30 cellular contexts compared by ENCODE assay signal in genomic region chr6:148404456-148405022, GRCh38.
DNase-seq lines count a peak whose midpoint lies in the region; ATAC-seq and TF ChIP-seq lines count a peak whose summit lies in the region.
"Had no signal": no experiment of that assay in that cellular context is flagged by ENCODE, and none has a peak within 500 bp of the region (broad histone marks: within the 10 kb centered on the region; RNA-seq: fewer than 3 reads in every experiment).

No MANE protein-coding gene starts in this region.

- no peak for ATAC-seq in SK-N-SH treated with all-trans-retinoic acid at 6 μM for 48 hours
- ATAC-seq: activated CD8-positive, alpha-beta T cell treated with anti-CD3 and anti-CD28 coated beads, Interleukin-2, amount 10 ng/mL, durations not matched to agents 7 days and 5 days; HepG2; left cardiac atrium; pancreas had no signal

- no peak overlapping the region for H3K9ac ChIP-seq in SK-N-SH

- 56% methylated on average over 9 of the region's 9 CpGs for WGBS in SK-N-SH (ENCODE audit: low lambda C conversion rate)

- H4K20me1 ChIP-seq in SK-N-SH (ENCODE audit: insufficient read depth): no peaks in the 10 kb centered on the region

- no peak overlapping the region for H3K4me2 ChIP-seq in SK-N-SH
- H3K4me2 ChIP-seq: smooth muscle cell had no signal

- intact Hi-C loops in dorsolateral prefrontal cortex (cut with DNase I) (loop anchor here in 1 of 2 donors (5.0 kb wide), 1 partner anchor 48 kb away; no protein-coding TSS in a partner anchor), tibial artery (cut with DNase I; ENCODE audit: low total_unique reads) (loop anchor here (10.0 kb wide), 1 partner anchor 60 kb away; the partner anchor contains the start of gene SASH1)

- POLR2A ChIA-PET in SK-N-SH (lab: Yijun Ruan, JAX): no interaction called here

- TF ChIP-seq CTCF in SK-N-SH (IDR thresholded peaks at IDR 0.05) (no peak), dorsolateral prefrontal cortex (IDR thresholded peaks at IDR 0.05 in 54 of 56, conservative IDR thresholded peaks at IDR 0.05 in 2 of 56; ENCODE audit: low read depth in 1 of 56, partially characterized antibody in 56 of 56) (no peak), tibial artery (IDR thresholded peaks at IDR 0.05) (no peak)

- H3F3A ChIP-seq in SK-N-SH (replicated peaks; ENCODE audit: insufficient read depth): peaks cover 36% of the 10 kb centered on the region

- H3K4me1 ChIP-seq in SK-N-SH (ENCODE audit: control insufficient read depth in 1 of 2, insufficient read depth in 2 of 2, low read depth in 1 of 2, low read length in 1 of 2) (peaks cover 0 to 11% of the 10 kb centered on the region in 2 experiments; a peak in 2 of 4 replicates), tibial artery (peaks cover 0 to 33% (median 22%) of the 10 kb centered on the region in 4 donors)
- H3K4me1 ChIP-seq: adrenal gland, pancreas had no signal

- CTCF ChIA-PET in SK-N-SH (lab: Yijun Ruan, JAX): no interaction called here

- no peaks in the 10 kb centered on the region for H3K9me2 ChIP-seq in SK-N-SH

- peaks cover 52% of the 10 kb centered on the region for H3K79me2 ChIP-seq in SK-N-SH (ENCODE audit: insufficient read depth)

- TF ChIP-seq EP300 in SK-N-SH (IDR thresholded peaks at IDR 0.05; ENCODE audit: borderline replicate concordance in 1 of 2, low read depth in 1 of 2, low read length in 1 of 2): no peak

- DNase-seq in SK-N-SH: peak; percentile 15
- no peak for DNase-seq in dorsolateral prefrontal cortex
- peak; percentile 58 for DNase-seq in iPS-NIHi7 (ENCODE audit: extremely low spot score)
- no peak for DNase-seq in tibial artery
- no peak for DNase-seq in NOMO-1 (lab: John Stamatoyannopoulos, UW; ENCODE audit: unreplicated experiment in 2 of 2)
- no peak for DNase-seq in AG08395 (ENCODE audit: low spot score)
- no peak for DNase-seq in HCEC 1CT
- DNase-seq: activated CD4-positive, alpha-beta T cell treated with anti-CD3 and anti-CD28 coated beads for 4 hours; activated CD8-positive, alpha-beta T cell treated with anti-CD3 and anti-CD28 coated beads, Interleukin-2, amount 10 ng/mL, durations not matched to agents 7 days and 5 days; activated naive CD4-positive, alpha-beta T cell treated with anti-CD3 and anti-CD28 coated beads, Interleukin-2, amount 10 ng/mL, durations not matched to agents 7 days and 5 days; adrenal gland; C1 segment of cervical spinal cord; cerebellar nuclear complex; Kasumi-1; left cardiac atrium; NCI-H1417 treated with DMSO at 0.1 percent for 48 hours; NCI-H2029 treated with DMSO at 0.1 percent for 48 hours; NCI-H226; NCI-H69; pancreas; retina; SIG-M5; stomach; SW 1271; T-helper 9 cell had no signal

- H2AFZ ChIP-seq in SK-N-SH (ENCODE audit: low read depth): no peak overlapping the region

- H3K27me3 ChIP-seq in SK-N-SH (ENCODE audit: insufficient read depth) (no peaks in the 10 kb centered on the region), dorsolateral prefrontal cortex (no peaks in the 10 kb centered on the region), tibial artery (no peaks in the 10 kb centered on the region)
- H3K27me3 ChIP-seq: adrenal gland, pancreas, stomach had no signal

- H3K4me3 ChIP-seq in SK-N-SH (ENCODE audit: low read depth in 2 of 2, low read length in 1 of 2) (no peak overlapping the region), dorsolateral prefrontal cortex (no peak overlapping the region), tibial artery (no peak overlapping the region)
- H3K4me3 ChIP-seq: adrenal gland, HAP-1, pancreas, smooth muscle cell, stomach had no signal

- H3K27ac ChIP-seq in SK-N-SH (ENCODE audit: low read depth in 2 of 2, low read length in 1 of 2) (no peak overlapping the region), dorsolateral prefrontal cortex (peak overlapping the region in 48 of 59 donors; percentile 14 to 84 (median 68)), tibial artery (peak overlapping the region; percentile 61 to 75)
- H3K27ac ChIP-seq: 22Rv1, adrenal gland, pancreas, stomach had no signal

- H3K36me3 ChIP-seq in SK-N-SH (replicated peaks in 1 of 2; ENCODE audit: control insufficient read depth in 1 of 2, insufficient read depth in 2 of 2, low read length in 1 of 2) (peaks cover 0 to 5% of the 10 kb centered on the region in 2 experiments), tibial artery (no peaks in the 10 kb centered on the region)
- H3K36me3 ChIP-seq: adrenal gland, HAP-1, pancreas, stomach had no signal

- no peak for TF ChIP-seq RAD21 in SK-N-SH (IDR thresholded peaks at IDR 0.05; ENCODE audit: low read length)

- H3K9me3 ChIP-seq in SK-N-SH (no peaks in the 10 kb centered on the region), tibial artery (peaks cover 0 to 2% (median 0%) of the 10 kb centered on the region in 3 donors)
- H3K9me3 ChIP-seq: adrenal gland, HAP-1, pancreas, stomach had no signal

TF ChIP-seq in SK-N-SH, 30 proteins besides CTCF, POLR2A, EP300 and RAD21:
- no peak for TF ChIP-seq NFIC (IDR thresholded peaks at IDR 0.05; ENCODE audit: borderline replicate concordance)
- peak; percentile 71; the same call in 1 of the 2 replicates for TF ChIP-seq REST (IDR thresholded peaks at IDR 0.05; ENCODE audit: low read depth, low read length)

TF ChIP-seq in SK-N-SH treated with all-trans-retinoic acid at 6 μM for 48 hours, 23 proteins besides CTCF, POLR2A, EP300 and RAD21:
- no peak for TF ChIP-seq ARNTL (CRISPR knock-in tag; IDR thresholded peaks at IDR 0.05; ENCODE audit: borderline replicate concordance, low read depth)
- TF ChIP-seq POU6F1 (CRISPR knock-in tag; IDR thresholded peaks at IDR 0.05; ENCODE audit: borderline replicate concordance, low read depth): no peak
- no peak for TF ChIP-seq ZNF8 (CRISPR knock-in tag; IDR thresholded peaks at IDR 0.05)
- TF ChIP-seq ZC3H10 (CRISPR knock-in tag; IDR thresholded peaks at IDR 0.05): no peak
- no peak for TF ChIP-seq SNAI2 (CRISPR knock-in tag; IDR thresholded peaks at IDR 0.05)
- TF ChIP-seq PATZ1 (CRISPR knock-in tag; IDR thresholded peaks at IDR 0.05; ENCODE audit: borderline replicate concordance): no peak
- TF ChIP-seq TOX (CRISPR knock-in tag; IDR thresholded peaks at IDR 0.05; ENCODE audit: borderline replicate concordance): no peak
- no peak for TF ChIP-seq ZFP30 (CRISPR knock-in tag; IDR thresholded peaks at IDR 0.05)
- no peak for TF ChIP-seq GLIS3 (CRISPR knock-in tag; IDR thresholded peaks at IDR 0.05)
- no peak for TF ChIP-seq OSR1 (CRISPR knock-in tag; IDR thresholded peaks at IDR 0.05)
- TF ChIP-seq TSHZ2 (CRISPR knock-in tag; IDR thresholded peaks at IDR 0.05): no peak
- no peak for TF ChIP-seq ZNF565 (CRISPR knock-in tag; conservative IDR thresholded peaks at IDR 0.05; ENCODE audit: low read depth)
- TF ChIP-seq RARB (CRISPR knock-in tag; IDR thresholded peaks at IDR 0.05): no peak

Comparison
In these comparisons a context has a peak if more than half of its experiments do, and no peak if none do; other contexts are left out.
1. DNase-seq: peak in SK-N-SH (single experiment) and iPS-NIHi7 (single experiment); none in dorsolateral prefrontal cortex (0 of 10), tibial artery (0 of 2), NOMO-1 (0 of 2), AG08395 (single experiment) and HCEC 1CT (single experiment).
2. H3K27ac ChIP-seq: peak in dorsolateral prefrontal cortex (48 of 59) and tibial artery (2 of 2); none in SK-N-SH (0 of 2).